Comparison of ENCODE assay signal across 25 cellular contexts in genomic region chrX:146456058-146456457, GRCh38.
"Had no signal": no experiment of that assay in that cellular context is flagged by ENCODE, and none has a peak within 500 bp of the region (broad histone marks: within the 10 kb centered on the region; RNA-seq: fewer than 3 reads in every experiment).

No MANE protein-coding gene starts in this region.

- ATAC-seq: foreskin keratinocyte; psoas muscle; sciatic nerve; stimulated activated memory B cell treated with anti-CD40 and anti-IgM and Interleukin-4, amounts not matched to agents 10 μg/mL and 1 μg/mL and 100 μg/mL, for 72 hours; stimulated activated naive CD8-positive, alpha-beta T cell treated with anti-CD3 and anti-CD28 coated beads, Interleukin-15, amount 100 ng/mL, for 72 hours; upper lobe of right lung had no signal

- DNase-seq: dermis blood vessel endothelial cell; erythroblast; foreskin keratinocyte; immature natural killer cell; left ventricle myocardium inferior; mesenchymal stem cell; naive B cell; nephron progenitor cell; psoas muscle; retina; spleen; stimulated activated CD4-positive, alpha-beta T cell treated with anti-CD3 and anti-CD28 coated beads, Interleukin-15, amount 100 ng/mL, for 24 hours; stimulated activated CD4-positive, alpha-beta T cell treated with anti-CD3 and anti-CD28 coated beads, Interleukin-1b, Interleukin-23, amount 100 ng/mL, for 48 hours; stimulated activated CD4-positive, alpha-beta T cell treated with anti-CD3 and anti-CD28 coated beads, Interleukin-4, amount 100 ng/mL, for 24 hours; stimulated activated naive CD8-positive, alpha-beta T cell treated with anti-CD3 and anti-CD28 coated beads, Interleukin-15, amount 100 ng/mL, for 72 hours; testis; upper lobe of right lung had no signal

- H3K4me1 Mint-ChIP-seq: immature natural killer cell; naive B cell; nephron progenitor cell; stimulated activated memory B cell treated with anti-CD40 and anti-IgM and Interleukin-4, amounts not matched to agents 10 μg/mL and 1 μg/mL and 100 μg/mL, for 72 hours; stimulated activated naive CD8-positive, alpha-beta T cell treated with anti-CD3 and anti-CD28 coated beads, Interleukin-15, amount 100 ng/mL, for 72 hours had no signal

- H3K36me3 ChIP-seq: left ventricle myocardium inferior, neutrophil, spleen, tibial nerve, upper lobe of right lung, vagina had no signal

- H3K27me3 Mint-ChIP-seq: naive B cell; stimulated activated memory B cell treated with anti-CD40 and anti-IgM and Interleukin-4, amounts not matched to agents 10 μg/mL and 1 μg/mL and 100 μg/mL, for 72 hours; stimulated activated naive CD8-positive, alpha-beta T cell treated with anti-CD3 and anti-CD28 coated beads, Interleukin-15, amount 100 ng/mL, for 72 hours had no signal

- H3K4me3 ChIP-seq: left ventricle myocardium inferior, lung, psoas muscle, spleen, testis, tibial nerve, upper lobe of right lung, vagina had no signal

- H3K4me3 Mint-ChIP-seq: immature natural killer cell; naive B cell; nephron progenitor cell; stimulated activated memory B cell treated with anti-CD40 and anti-IgM and Interleukin-4, amounts not matched to agents 10 μg/mL and 1 μg/mL and 100 μg/mL, for 72 hours; stimulated activated naive CD8-positive, alpha-beta T cell treated with anti-CD3 and anti-CD28 coated beads, Interleukin-15, amount 100 ng/mL, for 72 hours had no signal

- H3K9me3 Mint-ChIP-seq: stimulated activated memory B cell treated with anti-CD40 and anti-IgM and Interleukin-4, amounts not matched to agents 10 μg/mL and 1 μg/mL and 100 μg/mL, for 72 hours; stimulated activated naive CD8-positive, alpha-beta T cell treated with anti-CD3 and anti-CD28 coated beads, Interleukin-15, amount 100 ng/mL, for 72 hours had no signal

- H3K27me3 ChIP-seq: foreskin keratinocyte, neutrophil, spleen, testis, tibial nerve, upper lobe of right lung, vagina had no signal

- H3K9me3 ChIP-seq: left ventricle myocardium inferior, neutrophil, psoas muscle, spleen, testis, tibial nerve, upper lobe of right lung, vagina had no signal

- H3K27ac ChIP-seq: foreskin keratinocyte, left ventricle myocardium inferior, neutrophil, psoas muscle, spleen, testis, tibial nerve, upper lobe of right lung, vagina had no signal

- FAIRE-seq: endothelial cell of umbilical vein, keratinocyte had no signal

- H3K27ac Mint-ChIP-seq: immature natural killer cell; naive B cell; nephron progenitor cell; stimulated activated memory B cell treated with anti-CD40 and anti-IgM and Interleukin-4, amounts not matched to agents 10 μg/mL and 1 μg/mL and 100 μg/mL, for 72 hours; stimulated activated naive CD8-positive, alpha-beta T cell treated with anti-CD3 and anti-CD28 coated beads, Interleukin-15, amount 100 ng/mL, for 72 hours had no signal

- H3K36me3 Mint-ChIP-seq: immature natural killer cell; naive B cell; stimulated activated memory B cell treated with anti-CD40 and anti-IgM and Interleukin-4, amounts not matched to agents 10 μg/mL and 1 μg/mL and 100 μg/mL, for 72 hours had no signal

- H3K4me1 ChIP-seq: foreskin keratinocyte, left ventricle myocardium inferior, psoas muscle, spleen, testis, tibial nerve, upper lobe of right lung, vagina had no signal
